Comparison of ENCODE assay signal across 1 cellular context in genomic region chr16:4288148-4288921, GRCh38.
TF ChIP-seq lines count a peak whose summit lies in the region.

No MANE protein-coding gene starts in this region.

TF ChIP-seq in K562, 482 proteins besides CTCF, POLR2A, EP300 and RAD21 (continued from another document and continues in another):
- TF ChIP-seq ZNF407 (IDR thresholded peaks at IDR 0.05; ENCODE audit: low read depth) (no peak), TCF7L2 (IDR thresholded peaks at IDR 0.05; ENCODE audit: low read depth, low read length) (no peak), NCOA2 (IDR thresholded peaks at IDR 0.05; ENCODE audit: partially characterized antibody in 2 of 2) (no peak), GABPA (tag; conservative IDR thresholded peaks at IDR 0.05; ENCODE audit: low read depth) (peak; percentile 77), ATF4 (CRISPR knock-in tag; IDR thresholded peaks at IDR 0.05) (no peak), RERE (CRISPR knock-in tag; IDR thresholded peaks at IDR 0.05; ENCODE audit: borderline replicate concordance) (no peak), NFE2L1 (tag; IDR thresholded peaks at IDR 0.05; ENCODE audit: borderline replicate concordance, low read depth) (no peak), YBX1 (IDR thresholded peaks at IDR 0.05) (no peak), ARID2 (IDR thresholded peaks at IDR 0.05) (peak; percentile 43; the same call in 1 of the 2 replicates), ZNF280B (CRISPR knock-in tag; IDR thresholded peaks at IDR 0.05) (no peak), FOXP4 (CRISPR knock-in tag; IDR thresholded peaks at IDR 0.05; ENCODE audit: borderline replicate concordance) (no peak), GABPB2 (CRISPR knock-in tag; conservative IDR thresholded peaks at IDR 0.05) (no peak), BMI1 (IDR thresholded peaks at IDR 0.05; ENCODE audit: low read length) (no peak), EWSR1 (IDR thresholded peaks at IDR 0.05; ENCODE audit: borderline replicate concordance, low read depth, partially characterized antibody) (no peak), ZNF740 (CRISPR knock-in tag; IDR thresholded peaks at IDR 0.05) (peak; percentile 55; the same call in 1 of the 2 replicates), ZNF740 (tag; IDR thresholded peaks at IDR 0.05) (no peak), KDM2B (CRISPR knock-in tag; IDR thresholded peaks at IDR 0.05) (no peak), E2F3 (CRISPR knock-in tag; IDR thresholded peaks at IDR 0.05) (no peak), NFIX (CRISPR knock-in tag; IDR thresholded peaks at IDR 0.05; ENCODE audit: low read depth) (no peak), RB1 (IDR thresholded peaks at IDR 0.05; ENCODE audit: low read depth) (peak; percentile 47; the same call in 1 of the 2 replicates), THRB (CRISPR knock-in tag; conservative IDR thresholded peaks at IDR 0.05) (no peak), HOXB6 (CRISPR knock-in tag; IDR thresholded peaks at IDR 0.05; ENCODE audit: borderline replicate concordance) (no peak), HLTF (IDR thresholded peaks at IDR 0.05) (no peak), U2AF1 (optimal IDR thresholded peaks at IDR 0.05; ENCODE audit: low read depth, low read length) (no peak), ZNF695 (CRISPR knock-in tag; IDR thresholded peaks at IDR 0.05) (no peak), E2F1 (CRISPR knock-in tag; IDR thresholded peaks at IDR 0.05) (no peak), THRA (IDR thresholded peaks at IDR 0.05) (no peak), JUND (IDR thresholded peaks at IDR 0.05; ENCODE audit: borderline replicate concordance, low read depth, low read length) (0 out of 2 replicates have a peak, but pooled peaks have one; percentile 9), JUND (tag; IDR thresholded peaks at IDR 0.05; ENCODE audit: borderline replicate concordance, low read depth, low read length) (no peak; the same call in 2 of the 3 replicates), GMEB1 (CRISPR knock-in tag; IDR thresholded peaks at IDR 0.05) (no peak)
